In genomic region chr11:134527382-134528243, GRCh38 we compare ENCODE assay signal across 17 cellular contexts.
A peak's percentile ranks its signal among the peaks of the same experiment; 100 is the strongest.
DNase-seq lines count a peak whose midpoint lies in the region; ATAC-seq and TF ChIP-seq lines count a peak whose summit lies in the region.
"Had no signal": no experiment of that assay in that cellular context is flagged by ENCODE, and none has a peak within 500 bp of the region (broad histone marks: within the 10 kb centered on the region; RNA-seq: fewer than 3 reads in every experiment).

No MANE protein-coding gene starts in this region.

- H3K4me1 ChIP-seq in NT2/D1 (ENCODE audit: insufficient read depth, insufficient read length): no peaks in the 10 kb centered on the region
- H3K4me1 ChIP-seq: adrenal gland had no signal

- intact Hi-C loops in sciatic nerve (cut with DNase I): no loop called here

- no peaks in the 10 kb centered on the region for H3K36me3 ChIP-seq in NT2/D1 (ENCODE audit: insufficient read depth, insufficient read length, low read length)
- H3K36me3 ChIP-seq: adrenal gland, neural progenitor cell had no signal

- H3K4me3 ChIP-seq in NT2/D1 (ENCODE audit: insufficient read length, low read depth): no peak overlapping the region
- H3K4me3 ChIP-seq: adrenal gland, mucosa of descending colon, neural progenitor cell had no signal

- no peaks in the 10 kb centered on the region for H3K27me3 ChIP-seq in NT2/D1 (ENCODE audit: insufficient read depth, insufficient read length)
- H3K27me3 ChIP-seq: adrenal gland, neural progenitor cell had no signal

- ATAC-seq in sciatic nerve (no peak), GM19023 (IDR thresholded peaks at IDR 0.05; ENCODE audit: unreplicated experiment) (no peak)
- ATAC-seq: left cardiac atrium, mucosa of descending colon had no signal

- H3K27me3 Mint-ChIP-seq in glutamatergic neuron (ENCODE audit: unreplicated experiment): peaks cover 6% of the 10 kb centered on the region

- no peaks in the 10 kb centered on the region for H3K36me3 Mint-ChIP-seq in glutamatergic neuron (ENCODE audit: unreplicated experiment)

- H3K9ac ChIP-seq in NT2/D1 (ENCODE audit: insufficient read length, low read depth): peak overlapping the region; percentile 8
- H3K9ac ChIP-seq: KMS-11, neural progenitor cell had no signal

- peaks cover 41% of the 10 kb centered on the region for H3K4me1 Mint-ChIP-seq in glutamatergic neuron (ENCODE audit: low read depth, unreplicated experiment)
- H3K4me1 Mint-ChIP-seq: activated CD4-positive, alpha-beta memory T cell treated with anti-CD3 and anti-CD28 coated beads, Interleukin-2, amount 10 ng/mL, durations not matched to agents 7 days and 5 days had no signal

- DNase-seq in NT2/D1 (ENCODE audit: low read depth, low spot score) (no peak), glutamatergic neuron (peak; percentile 9), sciatic nerve (ENCODE audit: low spot score) (peak; percentile 40), SHP77 treated with DMSO at 0.1 percent for 48 hours (lab: John Stamatoyannopoulos, UW) (no peak), NCI-H1048 (lab: John Stamatoyannopoulos, UW) (no peak)
- DNase-seq: GOT3; left cardiac atrium; mucosa of descending colon; NCI-H524 treated with DMSO at 0.1 percent for 48 hours; stimulated activated CD4-positive, alpha-beta T cell treated with anti-CD3 and anti-CD28 coated beads, Interleukin-12 subunit alpha, Interleukin-12 subunit beta, amount 100 ng/mL, for 4 hours had no signal

- peak overlapping the region; percentile 31 for H3K27ac Mint-ChIP-seq in glutamatergic neuron (ENCODE audit: unreplicated experiment)
- H3K27ac Mint-ChIP-seq: activated CD4-positive, alpha-beta memory T cell treated with anti-CD3 and anti-CD28 coated beads, Interleukin-2, amount 10 ng/mL, durations not matched to agents 7 days and 5 days; neural progenitor cell; T-helper 1 cell treated with Interleukin-12 subunit alpha and Interleukin-12 subunit beta and Interleukin-4 antibody, amounts not matched to agents 30 μg/mL and 1 μg/mL, for 36 hours had no signal

- no peaks in the 10 kb centered on the region for H3K9me3 Mint-ChIP-seq in glutamatergic neuron (ENCODE audit: unreplicated experiment)
- H3K9me3 Mint-ChIP-seq: T-helper 1 cell treated with Interleukin-12 subunit alpha and Interleukin-12 subunit beta and Interleukin-4 antibody, amounts not matched to agents 30 μg/mL and 1 μg/mL, for 36 hours had no signal

- H3K9me3 ChIP-seq in NT2/D1 (ENCODE audit: insufficient read depth, low read length): no peaks in the 10 kb centered on the region
- H3K9me3 ChIP-seq: adrenal gland, mucosa of descending colon had no signal

- no peak for TF ChIP-seq CTCF in C4-2B (conservative IDR thresholded peaks at IDR 0.05)
- no peak for TF ChIP-seq CTCF in glutamatergic neuron (IDR thresholded peaks at IDR 0.05; ENCODE audit: partially characterized antibody, unreplicated experiment)

- H3K4me3 Mint-ChIP-seq in glutamatergic neuron (ENCODE audit: unreplicated experiment): no peak overlapping the region
- H3K4me3 Mint-ChIP-seq: activated CD4-positive, alpha-beta memory T cell treated with anti-CD3 and anti-CD28 coated beads, Interleukin-2, amount 10 ng/mL, durations not matched to agents 7 days and 5 days; neural progenitor cell; T-helper 1 cell treated with Interleukin-12 subunit alpha and Interleukin-12 subunit beta and Interleukin-4 antibody, amounts not matched to agents 30 μg/mL and 1 μg/mL, for 36 hours had no signal

- peak overlapping the region; percentile 81 for H3K27ac ChIP-seq in C4-2B
- H3K27ac ChIP-seq: adrenal gland, KMS-11, neural progenitor cell had no signal

Comparison
In these comparisons a context has a peak if more than half of its experiments do, and no peak if none do; other contexts are left out.
1. DNase-seq: peak in glutamatergic neuron (single experiment) and sciatic nerve (single experiment); none in NT2/D1 (single experiment), SHP77 treated with DMSO at 0.1 percent for 48 hours (single experiment) and NCI-H1048 (single experiment).